20 cellular contexts compared by ENCODE assay signal in genomic region chr13:79043208-79043607, GRCh38.
DNase-seq lines count a peak whose midpoint lies in the region; ATAC-seq and TF ChIP-seq lines count a peak whose summit lies in the region.
"Had no signal": no experiment of that assay in that cellular context is flagged by ENCODE, and none has a peak within 500 bp of the region (broad histone marks: within the 10 kb centered on the region; RNA-seq: fewer than 3 reads in every experiment).

No MANE protein-coding gene starts in this region.

- no peaks in the 10 kb centered on the region for H3K27me3 Mint-ChIP-seq in Caco-2 (ENCODE audit: insufficient read depth, unreplicated experiment)
- H3K27me3 Mint-ChIP-seq in activated CD4-positive, alpha-beta memory T cell treated with anti-CD3 and anti-CD28 coated beads for 36 hours = peaks cover 3% of the 10 kb centered on the region
- H3K27me3 Mint-ChIP-seq: CD4-positive, CD25-positive, alpha-beta regulatory T cell had no signal

- intact Hi-C loops in Caco-2 (cut with micrococcal nuclease; ENCODE audit: unreplicated experiment) = no loop called here
- intact Hi-C loops in activated CD4-positive, alpha-beta memory T cell treated with anti-CD3 and anti-CD28 coated beads for 36 hours (cut with micrococcal nuclease) = no loop called here

- H4K20me1 ChIP-seq in OCI-LY1 (ENCODE audit: insufficient read depth, low read length) = no peaks in the 10 kb centered on the region

- no peak overlapping the region for H3K27ac ChIP-seq in OCI-LY1 (ENCODE audit: low read depth, low read length, poor library complexity, severe bottlenecking)
- H3K27ac ChIP-seq: 22Rv1 had no signal

- TF ChIP-seq CTCF in Caco-2 (IDR thresholded peaks at IDR 0.05; ENCODE audit: insufficient read depth in 1 of 2, low read depth in 1 of 2, low read length in 1 of 2, severe bottlenecking in 1 of 2, unreplicated experiment in 1 of 2) (peak; percentile 3 to 17), GM12872 (IDR thresholded peaks at IDR 0.05; ENCODE audit: insufficient read depth, low read depth, low read length) (peak; percentile 27; the same call in 1 of the 3 replicates), OCI-LY1 (IDR thresholded peaks at IDR 0.05; ENCODE audit: low read length) (peak; percentile 56)

- CTCF ChIA-PET in Caco-2 (lab: Charles Lee) = interaction anchor here (0.8 kb wide), 1 partner anchor 17 kb away, joined by 3 read pairs; no protein-coding TSS in a partner anchor
- CTCF ChIA-PET in activated CD4-positive, alpha-beta memory T cell treated with anti-CD3 and anti-CD28 coated beads for 36 hours (lab: Charles Lee) = no interaction called here

- no peaks in the 10 kb centered on the region for H3K36me3 ChIP-seq in Caco-2 (ENCODE audit: control insufficient read depth, insufficient read depth, low read length)
- no peaks in the 10 kb centered on the region for H3K36me3 ChIP-seq in OCI-LY1 (ENCODE audit: insufficient read depth, low read length)

- DNase-seq in NCI-H82 (lab: John Stamatoyannopoulos, UW) = peak; percentile 39
- DNase-seq in NCI-H82 treated with DMSO at 0.1 percent for 48 hours (lab: John Stamatoyannopoulos, UW; ENCODE audit: unreplicated experiment) = no peak
- DNase-seq in Caco-2 = no peak
- no peak for DNase-seq in activated CD4-positive, alpha-beta memory T cell treated with anti-CD3 and anti-CD28 coated beads for 36 hours
- no peak for DNase-seq in HCEC 1CT
- DNase-seq: AML-193; C1 segment of cervical spinal cord; CD4-positive, CD25-positive, alpha-beta regulatory T cell; CD8-positive, alpha-beta T cell; DMS 273 treated with DMSO at 0.1 percent for 48 hours; DMS79; EL; GF-D8; GOT3 had no signal

- H3K36me3 Mint-ChIP-seq in Caco-2 (ENCODE audit: insufficient read depth, unreplicated experiment) = no peaks in the 10 kb centered on the region
- no peaks in the 10 kb centered on the region for H3K36me3 Mint-ChIP-seq in activated CD4-positive, alpha-beta memory T cell treated with anti-CD3 and anti-CD28 coated beads for 36 hours
- H3K36me3 Mint-ChIP-seq: CD4-positive, CD25-positive, alpha-beta regulatory T cell; CD8-positive, alpha-beta T cell had no signal

- no peak for ATAC-seq in HG03108 (IDR thresholded peaks at IDR 0.05; ENCODE audit: unreplicated experiment)
- ATAC-seq: CD8-positive, alpha-beta T cell; GM12878; HCT116 had no signal

- no peak overlapping the region for H3K9ac ChIP-seq in OCI-LY1 (ENCODE audit: low read length)

- H2AFZ ChIP-seq in OCI-LY1 (ENCODE audit: low read length) = no peak overlapping the region

- POLR2A ChIA-PET in Caco-2 (lab: Charles Lee) = no interaction called here
- POLR2A ChIA-PET in activated CD4-positive, alpha-beta memory T cell treated with anti-CD3 and anti-CD28 coated beads for 36 hours (lab: Charles Lee) = no interaction called here

- H3K9me3 ChIP-seq in Caco-2 (no peaks in the 10 kb centered on the region), OCI-LY1 (ENCODE audit: low read length) (no peaks in the 10 kb centered on the region)

- H3K4me1 ChIP-seq in Caco-2 (no peaks in the 10 kb centered on the region), OCI-LY1 (ENCODE audit: insufficient read depth, low read length, severe bottlenecking) (no peaks in the 10 kb centered on the region)

- H3F3A ChIP-seq in OCI-LY1 (ENCODE audit: insufficient read depth, low read length) = no peaks in the 10 kb centered on the region

- no peak overlapping the region for H3K4me2 ChIP-seq in OCI-LY1 (ENCODE audit: low read length)

- no peak overlapping the region for H3K4me3 ChIP-seq in Caco-2 (ENCODE audit: low read depth, low read length)
- H3K4me3 ChIP-seq in OCI-LY1 (ENCODE audit: low read depth, low read length, poor library complexity, severe bottlenecking) = no peak overlapping the region
- H3K4me3 ChIP-seq: GM12878 had no signal

- H3K4me1 Mint-ChIP-seq in Caco-2 (ENCODE audit: low read depth, unreplicated experiment) = no peaks in the 10 kb centered on the region
- no peaks in the 10 kb centered on the region for H3K4me1 Mint-ChIP-seq in activated CD4-positive, alpha-beta memory T cell treated with anti-CD3 and anti-CD28 coated beads for 36 hours (ENCODE audit: low read depth)
- H3K4me1 Mint-ChIP-seq: CD4-positive, CD25-positive, alpha-beta regulatory T cell had no signal

- H3K27ac Mint-ChIP-seq in Caco-2 (ENCODE audit: unreplicated experiment) = no peak overlapping the region
- H3K27ac Mint-ChIP-seq in activated CD4-positive, alpha-beta memory T cell treated with anti-CD3 and anti-CD28 coated beads for 36 hours = no peak overlapping the region
- H3K27ac Mint-ChIP-seq: CD4-positive, CD25-positive, alpha-beta regulatory T cell; CD8-positive, alpha-beta T cell had no signal

- H3K4me3 Mint-ChIP-seq in Caco-2 (ENCODE audit: unreplicated experiment) = no peak overlapping the region
- no peak overlapping the region for H3K4me3 Mint-ChIP-seq in activated CD4-positive, alpha-beta memory T cell treated with anti-CD3 and anti-CD28 coated beads for 36 hours
- H3K4me3 Mint-ChIP-seq: CD4-positive, CD25-positive, alpha-beta regulatory T cell; CD8-positive, alpha-beta T cell had no signal

- H3K79me2 ChIP-seq in OCI-LY1 (ENCODE audit: insufficient read depth, low read length) = no peaks in the 10 kb centered on the region

- BruUV-seq in Caco-2 (replicated peaks; lab: Mats Ljungman, UMichigan) = no TSS peak

- no peaks in the 10 kb centered on the region for H3K9me3 Mint-ChIP-seq in Caco-2 (ENCODE audit: unreplicated experiment)
- no peaks in the 10 kb centered on the region for H3K9me3 Mint-ChIP-seq in activated CD4-positive, alpha-beta memory T cell treated with anti-CD3 and anti-CD28 coated beads for 36 hours
- H3K9me3 Mint-ChIP-seq: CD4-positive, CD25-positive, alpha-beta regulatory T cell; CD8-positive, alpha-beta T cell had no signal

- H3K27me3 ChIP-seq in Caco-2 (replicated peaks; ENCODE audit: control insufficient read depth, insufficient read depth, low read length) = no peaks in the 10 kb centered on the region
- H3K27me3 ChIP-seq in OCI-LY1 (ENCODE audit: insufficient read depth, low read length) = no peaks in the 10 kb centered on the region

- H3K9me2 ChIP-seq in OCI-LY1 (ENCODE audit: low read depth, low read length) = no peaks in the 10 kb centered on the region
